Comparison of ENCODE assay signal across 23 cellular contexts in the genomic region with DNA sequence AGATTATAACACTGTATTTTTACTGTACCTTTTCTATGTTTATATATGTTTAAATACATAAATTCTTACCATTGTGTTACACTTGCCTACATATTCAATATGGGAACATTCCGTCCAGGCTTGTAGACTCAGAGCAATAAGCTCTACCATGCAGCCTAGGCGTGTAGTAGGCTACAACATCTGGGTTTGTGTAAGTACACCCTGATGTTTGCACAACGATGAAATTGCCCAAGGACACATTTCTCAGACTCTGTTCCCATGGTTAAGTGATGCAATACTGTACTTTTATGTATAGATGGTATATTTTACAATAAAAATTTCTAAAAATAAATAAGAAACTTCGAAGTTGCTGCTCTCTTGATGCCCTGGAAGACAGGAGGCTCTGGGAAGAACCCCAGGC. TPM values are rescaled to one million over a fixed set of nuclear protein-coding genes. Genes with fewer than 3 reads are reported as not detected.
DNase-seq lines count a peak whose midpoint lies in the region; ATAC-seq and TF ChIP-seq lines count a peak whose summit lies in the region.
"Had no signal": no experiment of that assay in that cellular context is flagged by ENCODE, and none has a peak within 500 bp of the region (broad histone marks: within the 10 kb centered on the region; RNA-seq: fewer than 3 reads in every experiment).

No MANE protein-coding gene starts in this region.

- H3K27me3 ChIP-seq in WERI-Rb-1 (ENCODE audit: insufficient read depth, low read depth, severe bottlenecking), result no peaks in the 10 kb centered on the region
- no peaks in the 10 kb centered on the region for H3K27me3 ChIP-seq in esophagus muscularis mucosa
- no peaks in the 10 kb centered on the region for H3K27me3 ChIP-seq in dorsolateral prefrontal cortex
- H3K27me3 ChIP-seq: brain microvascular endothelial cell, heart right ventricle, pancreas had no signal

- H3K4me3 ChIP-seq in AG10803 (ENCODE audit: low read length) (no peak overlapping the region), NB4 (ENCODE audit: low read depth, low read length) (no peak overlapping the region), WERI-Rb-1 (ENCODE audit: low read depth, low read length) (peak overlapping the region; percentile 3), foreskin fibroblast (ENCODE audit: low read depth in 1 of 2, low read length in 2 of 2) (no peak overlapping the region), esophagus muscularis mucosa (no peak overlapping the region), dorsolateral prefrontal cortex (no peak overlapping the region)
- H3K4me3 ChIP-seq: heart right ventricle, lung, pancreas had no signal

- H3K36me3 ChIP-seq in WERI-Rb-1 (no peaks in the 10 kb centered on the region), esophagus muscularis mucosa (no peaks in the 10 kb centered on the region)
- H3K36me3 ChIP-seq: brain microvascular endothelial cell, heart right ventricle, pancreas had no signal

- no peaks in the 10 kb centered on the region for H3K4me1 ChIP-seq in esophagus muscularis mucosa
- H3K4me1 ChIP-seq: pancreas had no signal

- TF ChIP-seq EP300 in esophagus muscularis mucosa (IDR thresholded peaks at IDR 0.05), result no peak

- ATAC-seq in GM21825 (IDR thresholded peaks at IDR 0.05; ENCODE audit: unreplicated experiment), result no peak
- ATAC-seq: activated CD8-positive, alpha-beta T cell treated with anti-CD3 and anti-CD28 coated beads, Interleukin-2, amount 10 ng/mL, durations not matched to agents 7 days and 5 days; HCT116; heart right ventricle; naive thymus-derived CD4-positive, alpha-beta T cell; pancreas; Right ventricle myocardium inferior; stimulated activated naive CD8-positive, alpha-beta T cell treated with anti-CD3 and anti-CD28 coated beads, Interleukin-15, amount 100 ng/mL, for 72 hours had no signal

- intact Hi-C loops in esophagus muscularis mucosa (cut with DNase I) (no loop called here), dorsolateral prefrontal cortex (cut with DNase I) (no loop called here)

- H3K27ac ChIP-seq in WERI-Rb-1 (peak overlapping the region; percentile 61), esophagus muscularis mucosa (replicated peaks in 1 of 4) (no peak overlapping the region), dorsolateral prefrontal cortex (no peak overlapping the region)
- H3K27ac ChIP-seq: brain microvascular endothelial cell, epithelial cell of prostate, heart right ventricle, pancreas had no signal

- TF ChIP-seq CTCF in AG10803 (conservative IDR thresholded peaks at IDR 0.05; ENCODE audit: low read length), result no peak
- no peak for TF ChIP-seq CTCF in NB4 (IDR thresholded peaks at IDR 0.05; ENCODE audit: low read depth, low read length)
- no peak for TF ChIP-seq CTCF in WERI-Rb-1 (IDR thresholded peaks at IDR 0.05; ENCODE audit: low read depth, low read length)
- TF ChIP-seq CTCF in foreskin fibroblast (IDR thresholded peaks at IDR 0.05; ENCODE audit: low read depth, low read length), result no peak
- TF ChIP-seq CTCF in esophagus muscularis mucosa (IDR thresholded peaks at IDR 0.05), result no peak
- no peak for TF ChIP-seq CTCF in dorsolateral prefrontal cortex (IDR thresholded peaks at IDR 0.05 in 54 of 56, conservative IDR thresholded peaks at IDR 0.05 in 2 of 56; ENCODE audit: low read depth in 1 of 56, partially characterized antibody in 56 of 56)

- no peak for TF ChIP-seq POLR2A in NB4 (IDR thresholded peaks at IDR 0.05; ENCODE audit: extremely low read depth, insufficient read length)
- no peak for TF ChIP-seq POLR2A in esophagus muscularis mucosa (IDR thresholded peaks at IDR 0.05; ENCODE audit: low read depth)

- DNase-seq in AG10803 (ENCODE audit: low read depth) (peak; percentile 74), NB4 (ENCODE audit: low read depth) (peak; percentile 17), WERI-Rb-1 (no peak), foreskin fibroblast (peak; percentile 71 to 80), esophagus muscularis mucosa (ENCODE audit: extremely low spot score) (no peak), dorsolateral prefrontal cortex (no peak), 8988T (no peak)
- DNase-seq: activated B cell treated with CpG ODN at 0.5 μM for 24 hours; activated CD8-positive, alpha-beta T cell treated with anti-CD3 and anti-CD28 coated beads, Interleukin-2, amount 10 ng/mL, durations not matched to agents 7 days and 5 days; activated naive CD8-positive, alpha-beta T cell treated with anti-CD3 and anti-CD28 coated beads, Interleukin-2, amount 10 ng/mL, durations not matched to agents 7 days and 5 days; brain microvascular endothelial cell; heart right ventricle; Karpas-422; naive thymus-derived CD4-positive, alpha-beta T cell; NCI-H1694; pancreas; stimulated activated CD4-positive, alpha-beta T cell treated with anti-CD3 and anti-CD28 coated beads, Interleukin-2, amount 100 ng/mL, for 24 hours; stimulated activated naive CD8-positive, alpha-beta T cell treated with anti-CD3 and anti-CD28 coated beads, Interleukin-15, amount 100 ng/mL, for 72 hours had no signal

- WGBS in esophagus muscularis mucosa, result 78% methylated on average over 4 of the region's 4 CpGs

- peaks cover 3% of the 10 kb centered on the region for H3K9me3 ChIP-seq in WERI-Rb-1 (ENCODE audit: severe bottlenecking)
- H3K9me3 ChIP-seq in esophagus muscularis mucosa, result no peaks in the 10 kb centered on the region
- H3K9me3 ChIP-seq: heart right ventricle, pancreas had no signal

RNA-seq across cellular contexts. Expression of gene YPEL5, which starts 38.4 kb away (rescaled TPM):
- total RNA-seq in esophagus muscularis mucosa (100 to 1,000 TPM in 3 of 4 donors, 10 to 100 TPM in 1; 96.0 to 148 (median 109) TPM), dorsolateral prefrontal cortex (100 to 1,000 TPM in 111 of 120 experiments, 10 to 100 TPM in 9; 79.6 to 221 (median 158) TPM)

RNA-seq across cellular contexts. Expression of gene LBH, which starts 46.2 kb away (rescaled TPM):
- total RNA-seq in esophagus muscularis mucosa (1,000 to 10,000 TPM in 1 of 4 donors, 100 to 1,000 TPM in 3; 120 to 1,007 (median 283) TPM), dorsolateral prefrontal cortex (10 to 100 TPM in 44 of 120 experiments, 1 to 10 TPM in 76; 3.1 to 35.3 (median 8.7) TPM)

Comparison
In these comparisons a context has a peak if more than half of its experiments do, and no peak if none do; other contexts are left out.
1. DNase-seq: peak in AG10803 (single experiment), NB4 (single experiment) and foreskin fibroblast (2 of 2); none in WERI-Rb-1 (single experiment), esophagus muscularis mucosa (single experiment), dorsolateral prefrontal cortex (0 of 10) and 8988T (single experiment).